In genomic region chr11:58179648-58180047, GRCh38 we compare ENCODE assay signal across 21 cellular contexts. TPM values are rescaled to one million over a fixed set of nuclear protein-coding genes. Genes with fewer than 3 reads are reported as not detected.
"Had no signal": no experiment of that assay in that cellular context is flagged by ENCODE, and none has a peak within 500 bp of the region (broad histone marks: within the 10 kb centered on the region; RNA-seq: fewer than 3 reads in every experiment).

No MANE protein-coding gene starts in this region.

- H3K36me3 ChIP-seq: tibial artery, uterus had no signal

- H3K36me3 Mint-ChIP-seq: activated CD4-positive, alpha-beta memory T cell treated with anti-CD3 and anti-CD28 coated beads for 36 hours; activated naive CD8-positive, alpha-beta T cell; natural killer cell; stimulated activated naive B cell treated with anti-CD40 and anti-IgM and Interleukin-4, amounts not matched to agents 10 μg/mL and 1 μg/mL and 100 μg/mL, for 72 hours had no signal

- H3K4me1 Mint-ChIP-seq: natural killer cell; stimulated activated naive B cell treated with anti-CD40 and anti-IgM and Interleukin-4, amounts not matched to agents 10 μg/mL and 1 μg/mL and 100 μg/mL, for 72 hours had no signal

- DNase-seq: activated CD4-positive, alpha-beta memory T cell treated with anti-CD3 and anti-CD28 coated beads for 36 hours; activated gamma-delta T cell treated with Interleukin-2 at 50 U/mL for 16 hours; activated T-cell treated with anti-CD3 and anti-CD28 coated beads, Interleukin-2, amount 50 U/mL, for 4 hours; amniotic stem cell; mesendoderm; natural killer cell; stimulated activated CD4-positive, alpha-beta T cell treated with anti-CD3 and anti-CD28 coated beads, Interleukin-15, amount 100 ng/mL, for 24 hours; stimulated activated CD4-positive, alpha-beta T cell treated with anti-CD3 and anti-CD28 coated beads, Interleukin-4, amount 100 ng/mL, for 1 hour; stimulated activated naive B cell treated with anti-CD40 and anti-IgM and Interleukin-4, amounts not matched to agents 10 μg/mL and 1 μg/mL and 100 μg/mL, for 72 hours; T-helper 9 cell; tibial artery had no signal

- ATAC-seq: activated CD4-positive, CD25-positive, alpha-beta regulatory T cell treated with anti-CD3 and anti-CD28 coated beads, Interleukin-2, amount 50 U/mL, for 24 hours; activated T-cell treated with anti-CD3 and anti-CD28 coated beads, Interleukin-2, amount 50 U/mL, for 4 hours; esophagus mucosa; natural killer cell; stimulated activated naive B cell treated with anti-CD40 and anti-IgM and Interleukin-4, amounts not matched to agents 10 μg/mL and 1 μg/mL and 100 μg/mL, for 72 hours had no signal

- H3K4me3 Mint-ChIP-seq: activated CD4-positive, alpha-beta memory T cell treated with anti-CD3 and anti-CD28 coated beads for 36 hours; activated naive CD8-positive, alpha-beta T cell; activated T-cell treated with anti-CD3 and anti-CD28 coated beads, Interleukin-2, amount 50 U/mL, for 4 hours; natural killer cell; stimulated activated naive B cell treated with anti-CD40 and anti-IgM and Interleukin-4, amounts not matched to agents 10 μg/mL and 1 μg/mL and 100 μg/mL, for 72 hours had no signal

- H3K4me3 ChIP-seq: skin epidermis, tibial artery, uterus had no signal

- H3K9me3 Mint-ChIP-seq: activated CD4-positive, alpha-beta memory T cell treated with anti-CD3 and anti-CD28 coated beads for 36 hours; activated T-cell treated with anti-CD3 and anti-CD28 coated beads, Interleukin-2, amount 50 U/mL, for 4 hours; natural killer cell; stimulated activated naive B cell treated with anti-CD40 and anti-IgM and Interleukin-4, amounts not matched to agents 10 μg/mL and 1 μg/mL and 100 μg/mL, for 72 hours had no signal

- H3K4me1 ChIP-seq: tibial artery, uterus had no signal

- H3K9me3 ChIP-seq: tibial artery, uterus had no signal

- H3K27ac ChIP-seq: skin epidermis, tibial artery, uterus had no signal

- H3K27ac Mint-ChIP-seq: activated CD4-positive, alpha-beta memory T cell treated with anti-CD3 and anti-CD28 coated beads for 36 hours; activated naive CD8-positive, alpha-beta T cell; natural killer cell; stimulated activated naive B cell treated with anti-CD40 and anti-IgM and Interleukin-4, amounts not matched to agents 10 μg/mL and 1 μg/mL and 100 μg/mL, for 72 hours had no signal

- H3K27me3 ChIP-seq: tibial artery, uterus had no signal

- FAIRE-seq: colon, endometrium, keratinocyte had no signal

RNA-seq across cellular contexts. Expression of gene OR9Q2, which starts 9.2 kb away (rescaled TPM):
- total RNA-seq: activated CD4-positive, alpha-beta memory T cell treated with anti-CD3 and anti-CD28 coated beads for 36 hours; activated T-cell treated with anti-CD3 and anti-CD28 coated beads, Interleukin-2, amount 50 U/mL, for 4 hours; esophagus mucosa; liver; natural killer cell; posterior vena cava; uterus had no signal
- polyA plus RNA-seq: keratinocyte, liver had no signal

RNA-seq across cellular contexts. Expression of gene OR1S2, which starts 24.3 kb away (rescaled TPM):
- total RNA-seq: activated CD4-positive, alpha-beta memory T cell treated with anti-CD3 and anti-CD28 coated beads for 36 hours; activated T-cell treated with anti-CD3 and anti-CD28 coated beads, Interleukin-2, amount 50 U/mL, for 4 hours; esophagus mucosa; liver; natural killer cell; posterior vena cava; uterus had no signal
- polyA plus RNA-seq: keratinocyte, liver had no signal

RNA-seq across cellular contexts. Expression of gene OR1S1, which starts 32.9 kb away (rescaled TPM):
- total RNA-seq: activated CD4-positive, alpha-beta memory T cell treated with anti-CD3 and anti-CD28 coated beads for 36 hours; activated T-cell treated with anti-CD3 and anti-CD28 coated beads, Interleukin-2, amount 50 U/mL, for 4 hours; esophagus mucosa; liver; natural killer cell; posterior vena cava; uterus had no signal
- polyA plus RNA-seq: keratinocyte, liver had no signal

RNA-seq across cellular contexts. Expression of gene OR10Q1, which starts 49.1 kb away (rescaled TPM):
- total RNA-seq: activated CD4-positive, alpha-beta memory T cell treated with anti-CD3 and anti-CD28 coated beads for 36 hours; activated T-cell treated with anti-CD3 and anti-CD28 coated beads, Interleukin-2, amount 50 U/mL, for 4 hours; esophagus mucosa; liver; natural killer cell; posterior vena cava; uterus had no signal
- polyA plus RNA-seq: keratinocyte, liver had no signal

RNA-seq across cellular contexts. Expression of gene OR9I1, which starts 54.3 kb away (rescaled TPM):
- total RNA-seq: activated CD4-positive, alpha-beta memory T cell treated with anti-CD3 and anti-CD28 coated beads for 36 hours; activated T-cell treated with anti-CD3 and anti-CD28 coated beads, Interleukin-2, amount 50 U/mL, for 4 hours; esophagus mucosa; liver; natural killer cell; posterior vena cava; uterus had no signal
- polyA plus RNA-seq: keratinocyte, liver had no signal
